In genomic region chr16:66167564-66168291, GRCh38 we compare ENCODE assay signal across 13 cellular contexts.
DNase-seq lines count a peak whose midpoint lies in the region; ATAC-seq and TF ChIP-seq lines count a peak whose summit lies in the region.
"Had no signal": no experiment of that assay in that cellular context is flagged by ENCODE, and none has a peak within 500 bp of the region (broad histone marks: within the 10 kb centered on the region; RNA-seq: fewer than 3 reads in every experiment).

No MANE protein-coding gene starts in this region.

- peak; percentile 83 for ATAC-seq in WTC11
- ATAC-seq in right cardiac atrium, result peak; percentile 49 to 57
- ATAC-seq in CD8-positive, alpha-beta T cell, result no peak
- ATAC-seq: naive thymus-derived CD4-positive, alpha-beta T cell had no signal

- no peaks in the 10 kb centered on the region; the same call in 1 of the 2 replicates for H3K27me3 Mint-ChIP-seq in WTC11 (ENCODE audit: low read depth)
- no peaks in the 10 kb centered on the region for H3K27me3 Mint-ChIP-seq in osteocyte (ENCODE audit: unreplicated experiment)
- peaks cover 8% of the 10 kb centered on the region for H3K27me3 Mint-ChIP-seq in CD8-positive, alpha-beta T cell (ENCODE audit: low read depth)

- CTCF ChIA-PET in WTC11 (lab: Charles Lee), result interaction anchor here (0.6 to 1.7 kb wide), 4 partner anchors 31 to 114 kb away, joined by 3 to 5 read pairs (median 4); no protein-coding TSS in a partner anchor
- CTCF ChIA-PET in CD8-positive, alpha-beta T cell (lab: Charles Lee), result no interaction called here

- no peaks in the 10 kb centered on the region for H3K36me3 ChIP-seq in H7 (replicated peaks; ENCODE audit: control insufficient read depth, insufficient read depth, low read length)
- no peaks in the 10 kb centered on the region for H3K36me3 ChIP-seq in CD8-positive, alpha-beta T cell (ENCODE audit: insufficient read depth, low read length)

- no peaks in the 10 kb centered on the region for H3K9me3 ChIP-seq in right cardiac atrium (ENCODE audit: control insufficient read depth, low read length)
- H3K9me3 ChIP-seq in CD8-positive, alpha-beta T cell (ENCODE audit: low read length), result no peaks in the 10 kb centered on the region

- H3K4me3 Mint-ChIP-seq in WTC11 (no peak overlapping the region), osteocyte (ENCODE audit: unreplicated experiment) (no peak overlapping the region)
- no peak overlapping the region for H3K4me3 Mint-ChIP-seq in CD8-positive, alpha-beta T cell
- H3K4me3 Mint-ChIP-seq: naive thymus-derived CD4-positive, alpha-beta T cell had no signal

- H3K27ac ChIP-seq in right cardiac atrium (ENCODE audit: low read length), result no peak overlapping the region
- H3K27ac ChIP-seq in CD8-positive, alpha-beta T cell (ENCODE audit: low read depth, low read length), result no peak overlapping the region

- WGBS in right cardiac atrium, result 55% methylated on average over 12 of the region's 12 CpGs

- DNase-seq in H7 (peak; percentile 57), WTC11 (ENCODE audit: low spot score) (peak; percentile 25), right cardiac atrium (no peak), osteocyte (ENCODE audit: extremely low spot score, unreplicated experiment) (no peak), foreskin melanocyte (no peak), MV-4-11 (lab: John Stamatoyannopoulos, UW) (no peak), NCI-H1694 treated with DMSO at 0.1 percent for 48 hours (lab: John Stamatoyannopoulos, UW) (no peak)
- DNase-seq in CD8-positive, alpha-beta T cell, result no peak
- DNase-seq: activated CD4-positive, alpha-beta T cell treated with anti-CD3 and anti-CD28 coated beads for 4 hours; naive thymus-derived CD4-positive, alpha-beta T cell; NCI-H1092 treated with DMSO at 0.1 percent for 48 hours; NCI-H524 treated with DMSO at 0.1 percent for 48 hours had no signal

- H3K36me3 Mint-ChIP-seq in WTC11, result no peaks in the 10 kb centered on the region
- H3K36me3 Mint-ChIP-seq in osteocyte (ENCODE audit: unreplicated experiment), result no peaks in the 10 kb centered on the region
- H3K36me3 Mint-ChIP-seq in CD8-positive, alpha-beta T cell, result no peaks in the 10 kb centered on the region
- H3K36me3 Mint-ChIP-seq: naive thymus-derived CD4-positive, alpha-beta T cell had no signal

- no peaks in the 10 kb centered on the region for H3K27me3 ChIP-seq in H7 (ENCODE audit: control insufficient read depth, insufficient read depth, low read length)
- no peaks in the 10 kb centered on the region for H3K27me3 ChIP-seq in right cardiac atrium (ENCODE audit: control insufficient read depth, insufficient read depth)
- no peaks in the 10 kb centered on the region for H3K27me3 ChIP-seq in CD8-positive, alpha-beta T cell (ENCODE audit: insufficient read depth, low read length)

- H3K9me3 Mint-ChIP-seq in WTC11 (no peaks in the 10 kb centered on the region), osteocyte (ENCODE audit: unreplicated experiment) (peaks cover 4% of the 10 kb centered on the region)
- no peaks in the 10 kb centered on the region for H3K9me3 Mint-ChIP-seq in CD8-positive, alpha-beta T cell

- POLR2A ChIA-PET in WTC11 (lab: Charles Lee), result interaction anchor here (0.5 kb wide), 1 partner anchor 92 kb away, joined by 3 read pairs; no protein-coding TSS in a partner anchor
- POLR2A ChIA-PET in CD8-positive, alpha-beta T cell (lab: Charles Lee), result no interaction called here

- H3K27ac Mint-ChIP-seq in WTC11 (no peak overlapping the region), osteocyte (ENCODE audit: unreplicated experiment) (no peak overlapping the region)
- H3K27ac Mint-ChIP-seq in CD8-positive, alpha-beta T cell, result no peak overlapping the region

- intact Hi-C loops in right cardiac atrium (cut with DNase I), result no loop called here
- intact Hi-C loops in CD8-positive, alpha-beta T cell (cut with DNase I, micrococcal nuclease), result no loop called here

- H3K4me1 ChIP-seq in right cardiac atrium (ENCODE audit: control insufficient read depth, insufficient read depth, low read length), result no peaks in the 10 kb centered on the region
- no peaks in the 10 kb centered on the region for H3K4me1 ChIP-seq in CD8-positive, alpha-beta T cell (ENCODE audit: insufficient read depth, low read length)

- H3K4me1 Mint-ChIP-seq in WTC11, result 0 out of 2 replicates have a peak, but pooled peaks cover 2% of the 10 kb centered on the region
- H3K4me1 Mint-ChIP-seq in osteocyte (ENCODE audit: unreplicated experiment), result peaks cover 14% of the 10 kb centered on the region
- H3K4me1 Mint-ChIP-seq in CD8-positive, alpha-beta T cell (ENCODE audit: low read depth), result no peaks in the 10 kb centered on the region

- H3K4me3 ChIP-seq in H7 (ENCODE audit: insufficient read depth, low read depth, low read length) (no peak overlapping the region), right cardiac atrium (ENCODE audit: low read length) (no peak overlapping the region)
- no peak overlapping the region for H3K4me3 ChIP-seq in CD8-positive, alpha-beta T cell (ENCODE audit: low read depth, low read length)
- H3K4me3 ChIP-seq: skin epidermis had no signal

- TF ChIP-seq CTCF in WTC11 (IDR thresholded peaks at IDR 0.05) (no peak), osteocyte (IDR thresholded peaks at IDR 0.05) (peak; percentile 21)
- no peak for TF ChIP-seq CTCF in CD8-positive, alpha-beta T cell (IDR thresholded peaks at IDR 0.05)

TF ChIP-seq in WTC11, 78 proteins besides CTCF, POLR2A, EP300 and RAD21:
- TF ChIP-seq ZNF219 (CRISPR knock-in tag; IDR thresholded peaks at IDR 0.05; ENCODE audit: borderline replicate concordance) (no peak), JUN (CRISPR knock-in tag; IDR thresholded peaks at IDR 0.05) (no peak), E2F1 (CRISPR knock-in tag; IDR thresholded peaks at IDR 0.05) (no peak), FOXJ3 (CRISPR knock-in tag; IDR thresholded peaks at IDR 0.05; ENCODE audit: borderline replicate concordance) (no peak), ZNF425 (CRISPR knock-in tag; conservative IDR thresholded peaks at IDR 0.05) (no peak), ESRRA (CRISPR knock-in tag; IDR thresholded peaks at IDR 0.05; ENCODE audit: borderline replicate concordance) (no peak), PRRX2 (CRISPR knock-in tag; IDR thresholded peaks at IDR 0.05) (no peak), ATF1 (CRISPR knock-in tag; IDR thresholded peaks at IDR 0.05) (no peak)

Comparison
In these comparisons a context has a peak if more than half of its experiments do, and no peak if none do; other contexts are left out.
1. DNase-seq: peak in H7 (single experiment) and WTC11 (single experiment); none in right cardiac atrium (0 of 3), osteocyte (single experiment), CD8-positive, alpha-beta T cell (0 of 7), foreskin melanocyte (single experiment), MV-4-11 (single experiment) and NCI-H1694 treated with DMSO at 0.1 percent for 48 hours (single experiment).